26 cellular contexts compared by ENCODE assay signal in genomic region chr1:114003431-114003830, GRCh38. TPM values are rescaled to one million over a fixed set of nuclear protein-coding genes. Genes with fewer than 3 reads are reported as not detected.
DNase-seq lines count a peak whose midpoint lies in the region; ATAC-seq and TF ChIP-seq lines count a peak whose summit lies in the region.
"Had no signal": no experiment of that assay in that cellular context is flagged by ENCODE, and none has a peak within 500 bp of the region (broad histone marks: within the 10 kb centered on the region; RNA-seq: fewer than 3 reads in every experiment).

No MANE protein-coding gene starts in this region.

- DNase-seq in NT2/D1 (ENCODE audit: low read depth, low spot score) (no peak), endothelial cell (ENCODE audit: low spot score) (no peak), mesendoderm (peak; percentile 56), smooth muscle cell (lab: John Stamatoyannopoulos, UW; ENCODE audit: unreplicated experiment) (no peak), NCI-H2107 (lab: John Stamatoyannopoulos, UW) (no peak), NCI-H524 treated with DMSO at 0.1 percent for 48 hours (lab: John Stamatoyannopoulos, UW) (no peak)
- DNase-seq: activated CD4-positive, alpha-beta T cell treated with anti-CD3 and anti-CD28 coated beads for 36 hours; activated CD8-positive, alpha-beta T cell treated with anti-CD3 and anti-CD28 coated beads, Interleukin-2, amount 10 ng/mL, durations not matched to agents 7 days and 5 days; activated naive CD4-positive, alpha-beta T cell treated with anti-CD3 and anti-CD28 coated beads, Interleukin-2, amount 10 ng/mL, durations not matched to agents 7 days and 5 days; adrenal gland; Calu3; dermis blood vessel endothelial cell; DMS79 treated with DMSO at 0.1 percent for 48 hours; gastrocnemius medialis; GF-D8; hippocampal formation; IMR-90; NCI-H1694; SK-N-SH; stimulated activated naive B cell treated with anti-CD40 and anti-IgM and Interleukin-4, amounts not matched to agents 10 μg/mL and 1 μg/mL and 100 μg/mL, for 72 hours; substantia nigra; T-helper 2 cell had no signal

- H3K36me3 ChIP-seq in NT2/D1 (ENCODE audit: insufficient read depth, insufficient read length, low read length) (no peaks in the 10 kb centered on the region), mesendoderm (ENCODE audit: control insufficient read depth, insufficient read depth, low read length) (no peaks in the 10 kb centered on the region), smooth muscle cell (ENCODE audit: low read depth) (no peaks in the 10 kb centered on the region)
- H3K36me3 ChIP-seq: adrenal gland, gastrocnemius medialis had no signal

- no peak overlapping the region for H3K23ac ChIP-seq in mesendoderm (ENCODE audit: low read length)

- H3K36me3 Mint-ChIP-seq in endothelial cell (ENCODE audit: low read depth, unreplicated experiment): peaks cover 8% of the 10 kb centered on the region
- H3K36me3 Mint-ChIP-seq: activated naive CD4-positive, alpha-beta T cell treated with anti-CD3 and anti-CD28 coated beads, Interleukin-2, amount 10 ng/mL, durations not matched to agents 7 days and 5 days; CD14-positive monocyte; stimulated activated naive B cell treated with anti-CD40 and anti-IgM and Interleukin-4, amounts not matched to agents 10 μg/mL and 1 μg/mL and 100 μg/mL, for 72 hours had no signal

- no CpG with 5 or more reads among the region's 5 CpGs for WGBS in mesendoderm (ENCODE audit: extremely low coverage, insufficient coverage, low lambda C conversion rate)
- 52% methylated on average over 5 of the region's 5 CpGs for WGBS in smooth muscle cell (ENCODE audit: low lambda C conversion rate)

- no peak overlapping the region for H2BK15ac ChIP-seq in mesendoderm (replicated peaks; ENCODE audit: low read depth)

- ATAC-seq in GM21737 (IDR thresholded peaks at IDR 0.05; ENCODE audit: unreplicated experiment): no peak
- ATAC-seq: activated CD4-positive, alpha-beta T cell treated with anti-CD3 and anti-CD28 coated beads for 36 hours; activated CD8-positive, alpha-beta T cell treated with anti-CD3 and anti-CD28 coated beads, Interleukin-2, amount 10 ng/mL, durations not matched to agents 7 days and 5 days; body of pancreas had no signal

- peaks cover 21% of the 10 kb centered on the region; the same call in 1 of the 2 replicates for H3K9me3 ChIP-seq in NT2/D1 (ENCODE audit: insufficient read depth, low read length)
- no peaks in the 10 kb centered on the region for H3K9me3 ChIP-seq in smooth muscle cell (replicated peaks; ENCODE audit: low read depth)
- H3K9me3 ChIP-seq: adrenal gland, body of pancreas, gastrocnemius medialis, SK-N-SH had no signal

- H3K4me1 Mint-ChIP-seq in endothelial cell (ENCODE audit: unreplicated experiment): peaks cover 56% of the 10 kb centered on the region
- H3K4me1 Mint-ChIP-seq: activated CD4-positive, alpha-beta T cell treated with anti-CD3 and anti-CD28 coated beads for 36 hours; activated naive CD4-positive, alpha-beta T cell treated with anti-CD3 and anti-CD28 coated beads, Interleukin-2, amount 10 ng/mL, durations not matched to agents 7 days and 5 days had no signal

- H2AFZ ChIP-seq in smooth muscle cell (ENCODE audit: low read depth): peak overlapping the region; percentile 33

- H3K79me2 ChIP-seq in mesendoderm (ENCODE audit: control insufficient read depth, insufficient read depth, low read length) (no peaks in the 10 kb centered on the region), smooth muscle cell (ENCODE audit: low read depth) (no peaks in the 10 kb centered on the region)

- H2BK5ac ChIP-seq in mesendoderm (ENCODE audit: low read length): no peak overlapping the region

- peaks cover 12% of the 10 kb centered on the region for H3K27me3 Mint-ChIP-seq in endothelial cell (ENCODE audit: unreplicated experiment)

- no peak overlapping the region for H3K4me3 ChIP-seq in NT2/D1 (ENCODE audit: insufficient read length, low read depth)
- H3K4me3 ChIP-seq in mesendoderm (ENCODE audit: low read length): no peak overlapping the region
- H3K4me3 ChIP-seq in smooth muscle cell: no peak overlapping the region
- H3K4me3 ChIP-seq: adrenal gland, body of pancreas, gastrocnemius medialis had no signal

- peak overlapping the region; percentile 6 for H3K4ac ChIP-seq in mesendoderm (ENCODE audit: low read depth, low read length)

- no peaks in the 10 kb centered on the region for H3K27me3 ChIP-seq in NT2/D1 (ENCODE audit: insufficient read depth, insufficient read length)
- no peaks in the 10 kb centered on the region for H3K27me3 ChIP-seq in mesendoderm (ENCODE audit: insufficient read depth, low read length, poor library complexity)
- H3K27me3 ChIP-seq in smooth muscle cell (ENCODE audit: low read depth): no peaks in the 10 kb centered on the region
- H3K27me3 ChIP-seq: adrenal gland, body of pancreas, gastrocnemius medialis had no signal

- H3K18ac ChIP-seq in mesendoderm (ENCODE audit: low read length): no peak overlapping the region

- no peak overlapping the region for H2AK5ac ChIP-seq in mesendoderm (ENCODE audit: low read length)

- H3K9ac ChIP-seq in NT2/D1 (ENCODE audit: insufficient read length, low read depth) (peak overlapping the region; percentile 44), mesendoderm (ENCODE audit: low read length) (no peak overlapping the region), smooth muscle cell (ENCODE audit: low read depth) (no peak overlapping the region)
- H3K9ac ChIP-seq: SK-N-SH had no signal

- no peaks in the 10 kb centered on the region for H3F3A ChIP-seq in smooth muscle cell (ENCODE audit: low read depth)

- no peaks in the 10 kb centered on the region for H3K79me1 ChIP-seq in mesendoderm (ENCODE audit: low read length)

- H3K4me1 ChIP-seq in NT2/D1 (ENCODE audit: insufficient read depth, insufficient read length): peaks cover 7% of the 10 kb centered on the region
- H3K4me1 ChIP-seq in mesendoderm (ENCODE audit: control insufficient read depth, low read depth, low read length): peaks cover 5% of the 10 kb centered on the region
- H3K4me1 ChIP-seq in smooth muscle cell (ENCODE audit: low read depth): peaks cover 14% of the 10 kb centered on the region
- H3K4me1 ChIP-seq: body of pancreas, gastrocnemius medialis had no signal

- no peak overlapping the region for H3K27ac ChIP-seq in mesendoderm (ENCODE audit: low read depth, low read length)
- H3K27ac ChIP-seq in smooth muscle cell (ENCODE audit: low read depth): no peak overlapping the region
- H3K27ac ChIP-seq: adrenal gland, body of pancreas, gastrocnemius medialis, RWPE1 had no signal

- H4K5ac ChIP-seq in mesendoderm (ENCODE audit: low read length): no peak overlapping the region

- H3K27ac Mint-ChIP-seq in endothelial cell (ENCODE audit: unreplicated experiment): peak overlapping the region; percentile 6
- H3K27ac Mint-ChIP-seq: activated CD4-positive, alpha-beta T cell treated with anti-CD3 and anti-CD28 coated beads for 36 hours; activated CD8-positive, alpha-beta T cell treated with anti-CD3 and anti-CD28 coated beads, Interleukin-2, amount 10 ng/mL, durations not matched to agents 7 days and 5 days; activated naive CD4-positive, alpha-beta T cell treated with anti-CD3 and anti-CD28 coated beads, Interleukin-2, amount 10 ng/mL, durations not matched to agents 7 days and 5 days; stimulated activated naive B cell treated with anti-CD40 and anti-IgM and Interleukin-4, amounts not matched to agents 10 μg/mL and 1 μg/mL and 100 μg/mL, for 72 hours had no signal

- no peaks in the 10 kb centered on the region for H4K20me1 ChIP-seq in smooth muscle cell (ENCODE audit: low read depth)

- peak overlapping the region; percentile 61 for H3K56ac ChIP-seq in mesendoderm (ENCODE audit: low read length)

- H3K4me3 Mint-ChIP-seq in endothelial cell (ENCODE audit: unreplicated experiment): no peak overlapping the region
- H3K4me3 Mint-ChIP-seq: activated CD4-positive, alpha-beta T cell treated with anti-CD3 and anti-CD28 coated beads for 36 hours; activated CD8-positive, alpha-beta T cell treated with anti-CD3 and anti-CD28 coated beads, Interleukin-2, amount 10 ng/mL, durations not matched to agents 7 days and 5 days; activated naive CD4-positive, alpha-beta T cell treated with anti-CD3 and anti-CD28 coated beads, Interleukin-2, amount 10 ng/mL, durations not matched to agents 7 days and 5 days; stimulated activated naive B cell treated with anti-CD40 and anti-IgM and Interleukin-4, amounts not matched to agents 10 μg/mL and 1 μg/mL and 100 μg/mL, for 72 hours had no signal

- H3K9me3 Mint-ChIP-seq in endothelial cell (ENCODE audit: unreplicated experiment): no peaks in the 10 kb centered on the region

- no peak overlapping the region for H4K8ac ChIP-seq in mesendoderm (ENCODE audit: low read depth, low read length)

- no peak overlapping the region for H2BK120ac ChIP-seq in mesendoderm (ENCODE audit: low read depth, low read length)

- TF ChIP-seq CTCF in endothelial cell (IDR thresholded peaks at IDR 0.05; ENCODE audit: unreplicated experiment) (no peak), smooth muscle cell (IDR thresholded peaks at IDR 0.05; ENCODE audit: borderline replicate concordance, insufficient read depth, poor library complexity, severe bottlenecking) (no peak)

- H3K4me2 ChIP-seq in mesendoderm (ENCODE audit: low read length): no peak overlapping the region
- H3K4me2 ChIP-seq in smooth muscle cell: peak overlapping the region; percentile 44
- H3K4me2 ChIP-seq: SK-N-SH had no signal

RNA-seq across cellular contexts. Expression of gene OLFML3, which starts 24.2 kb away (rescaled TPM):
- total RNA-seq in endothelial cell (ENCODE audit: unreplicated experiment) (130 TPM), smooth muscle cell (220 and 274 TPM in 2 replicates)
- polyA plus RNA-seq in mesendoderm (2013, experiment 1 of 2): 57.4 TPM
- polyA plus RNA-seq in mesendoderm (2013, experiment 2 of 2): 60.0 TPM
- polyA plus RNA-seq in smooth muscle cell: 256 and 308 TPM in 2 replicates
- total RNA-seq: Calu3 had no signal
